2 cellular contexts compared by ENCODE assay signal in genomic region chr14:78486621-78487020, GRCh38.
TF ChIP-seq lines count a peak whose summit lies in the region.

No MANE protein-coding gene starts in this region.

TF ChIP-seq in GM23338, 12 proteins besides CTCF, POLR2A, EP300 and RAD21:
- TF ChIP-seq ZNF462 (CRISPR knock-in tag; IDR thresholded peaks at IDR 0.05) = no peak
- no peak for TF ChIP-seq EZH2phosphoT487 (IDR thresholded peaks at IDR 0.05; ENCODE audit: unreplicated experiment)
- no peak for TF ChIP-seq STAT1 (IDR thresholded peaks at IDR 0.05; ENCODE audit: unreplicated experiment)
- no peak for TF ChIP-seq NANOG (IDR thresholded peaks at IDR 0.05; ENCODE audit: borderline replicate concordance)
- TF ChIP-seq ETS1 (IDR thresholded peaks at IDR 0.05) = no peak
- TF ChIP-seq CREB1 (CRISPR knock-in tag; IDR thresholded peaks at IDR 0.05; ENCODE audit: low read depth) = no peak
- no peak for TF ChIP-seq EZH2 (IDR thresholded peaks at IDR 0.05; ENCODE audit: low read depth, unreplicated experiment)
- no peak for TF ChIP-seq ZNF114 (CRISPR knock-in tag; IDR thresholded peaks at IDR 0.05)
- no peak for TF ChIP-seq REST (IDR thresholded peaks at IDR 0.05; ENCODE audit: unreplicated experiment)
- TF ChIP-seq JUNB (IDR thresholded peaks at IDR 0.05; ENCODE audit: unreplicated experiment) = no peak
- no peak for TF ChIP-seq POLR2AphosphoS5 (IDR thresholded peaks at IDR 0.05; ENCODE audit: low read depth)
- no peak for TF ChIP-seq ZNF331 (CRISPR knock-in tag; IDR thresholded peaks at IDR 0.05; ENCODE audit: low read depth)

TF ChIP-seq in H1, 55 proteins besides CTCF, POLR2A, EP300 and RAD21:
- no peak for TF ChIP-seq FOSL1 (IDR thresholded peaks at IDR 0.05; ENCODE audit: insufficient read depth, low read depth, low read length)
- no peak for TF ChIP-seq KDM4A (IDR thresholded peaks at IDR 0.05; ENCODE audit: low read depth, low read length, severe bottlenecking)
- TF ChIP-seq CREB1 (IDR thresholded peaks at IDR 0.05) = no peak
- TF ChIP-seq HDAC2 (IDR thresholded peaks at IDR 0.05; ENCODE audit: borderline replicate concordance in 1 of 2, low read depth in 2 of 2, low read length in 2 of 2) = no peak
- no peak for TF ChIP-seq SUZ12 (IDR thresholded peaks at IDR 0.05; ENCODE audit: low read length)
- TF ChIP-seq CHD7 (IDR thresholded peaks at IDR 0.05; ENCODE audit: insufficient replicate concordance, low read length) = no peak
- TF ChIP-seq ASH2L (IDR thresholded peaks at IDR 0.05; ENCODE audit: low read length) = no peak
- TF ChIP-seq RBBP5 (IDR thresholded peaks at IDR 0.05; ENCODE audit: borderline replicate concordance, low read depth, low read length) = no peak
- TF ChIP-seq CBX5 (IDR thresholded peaks at IDR 0.05; ENCODE audit: low read depth, low read length) = no peak
- TF ChIP-seq SP2 (IDR thresholded peaks at IDR 0.05; ENCODE audit: low read length) = no peak
- TF ChIP-seq CTBP2 (IDR thresholded peaks at IDR 0.05; ENCODE audit: borderline replicate concordance, insufficient read depth, insufficient read length, low read length) = no peak
- no peak for TF ChIP-seq MAX (IDR thresholded peaks at IDR 0.05)
